Comparison of ENCODE assay signal across 22 cellular contexts in the genomic region with DNA sequence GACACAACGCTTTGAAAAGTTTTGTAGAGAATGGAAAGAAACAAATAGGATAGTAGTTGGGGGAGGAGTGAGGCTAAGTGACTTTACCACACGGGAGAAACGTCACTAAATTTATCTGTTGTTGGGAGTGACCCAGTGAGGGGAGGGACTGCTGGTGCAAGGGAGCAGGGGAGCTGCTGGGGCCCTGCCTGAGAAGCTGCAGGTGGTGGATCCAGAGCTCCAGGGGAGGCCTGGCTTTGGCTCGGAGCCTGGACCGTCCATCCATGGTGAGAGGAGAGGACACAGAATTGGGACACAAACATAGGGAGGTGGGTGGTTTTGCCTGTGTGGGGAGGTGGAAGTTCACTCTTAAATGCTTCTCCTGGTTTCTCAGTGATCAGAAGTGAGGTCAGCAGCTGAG.
"Had no signal": no experiment of that assay in that cellular context is flagged by ENCODE, and none has a peak within 500 bp of the region (broad histone marks: within the 10 kb centered on the region; RNA-seq: fewer than 3 reads in every experiment).

No MANE protein-coding gene starts in this region.

- H3K4me1 ChIP-seq: SJSA1 had no signal

- H3K4me3 Mint-ChIP-seq: activated naive CD4-positive, alpha-beta T cell treated with anti-CD3 and anti-CD28 coated beads for 36 hours; activated naive CD8-positive, alpha-beta T cell treated with anti-CD3 and anti-CD28 coated beads, Interleukin-2, amount 10 ng/mL, durations not matched to agents 7 days and 5 days; activated T-helper 17 cell treated with anti-CD3 and anti-CD28 coated beads, Interleukin-2, amount 50 U/mL, for 72 hours had no signal

- H3K4me1 Mint-ChIP-seq: activated T-helper 17 cell treated with anti-CD3 and anti-CD28 coated beads, Interleukin-2, amount 50 U/mL, for 72 hours had no signal

- H3K36me3 Mint-ChIP-seq: activated naive CD8-positive, alpha-beta T cell treated with anti-CD3 and anti-CD28 coated beads, Interleukin-2, amount 10 ng/mL, durations not matched to agents 7 days and 5 days had no signal

- H3K27ac ChIP-seq: adrenal gland, SJSA1 had no signal

- DNase-seq: activated CD4-positive, alpha-beta T cell treated with anti-CD3 and anti-CD28 coated beads for 48 hours; activated CD4-positive, alpha-beta T cell treated with anti-CD3 and anti-CD28 coated beads, Interleukin-2, amount 50 U/mL, for 4 hours; activated CD4-positive, CD25-positive, alpha-beta regulatory T cell treated with anti-CD3 and anti-CD28 coated beads, Interleukin-2, amount 50 U/mL, for 72 hours; activated gamma-delta T cell; activated naive CD4-positive, alpha-beta T cell treated with anti-CD3 and anti-CD28 coated beads for 36 hours; activated naive CD8-positive, alpha-beta T cell treated with anti-CD3 and anti-CD28 coated beads, Interleukin-2, amount 10 ng/mL, durations not matched to agents 7 days and 5 days; activated T-cell treated with anti-CD3 and anti-CD28 coated beads for 4 hours; activated T-cell treated with anti-CD3 and anti-CD28 coated beads, Interleukin-2, amount 50 U/mL, for 48 hours; adrenal gland; anterior cingulate cortex; Kasumi-1; NCI-H1105 treated with DMSO at 0.1 percent for 48 hours; NCI-H1436 treated with DMSO at 0.1 percent for 48 hours; NCI-H187; NCI-H2081; NCI-H510A treated with DMSO at 0.1 percent for 48 hours; PC-3; SHP77; SW 1271 had no signal

- ATAC-seq: activated T-helper 17 cell treated with anti-CD3 and anti-CD28 coated beads, Interleukin-2, amount 50 U/mL, for 72 hours; PC-3; SK-N-SH treated with all-trans-retinoic acid at 6 μM for 48 hours had no signal

- H3K27ac Mint-ChIP-seq: activated naive CD4-positive, alpha-beta T cell treated with anti-CD3 and anti-CD28 coated beads for 36 hours; activated naive CD8-positive, alpha-beta T cell treated with anti-CD3 and anti-CD28 coated beads, Interleukin-2, amount 10 ng/mL, durations not matched to agents 7 days and 5 days; activated T-helper 17 cell treated with anti-CD3 and anti-CD28 coated beads, Interleukin-2, amount 50 U/mL, for 72 hours had no signal

- H3K9me3 Mint-ChIP-seq: activated naive CD4-positive, alpha-beta T cell treated with anti-CD3 and anti-CD28 coated beads for 36 hours; activated naive CD8-positive, alpha-beta T cell treated with anti-CD3 and anti-CD28 coated beads, Interleukin-2, amount 10 ng/mL, durations not matched to agents 7 days and 5 days; activated T-helper 17 cell treated with anti-CD3 and anti-CD28 coated beads, Interleukin-2, amount 50 U/mL, for 72 hours had no signal

- H3K27me3 ChIP-seq: adrenal gland, SJSA1 had no signal

- H3K36me3 ChIP-seq: adrenal gland, SJSA1 had no signal

- H3K4me3 ChIP-seq: adrenal gland, SJSA1 had no signal

- H3K9me3 ChIP-seq: adrenal gland, SJSA1 had no signal
